ENCODE assay signal across 23 cellular contexts in the genomic region with DNA sequence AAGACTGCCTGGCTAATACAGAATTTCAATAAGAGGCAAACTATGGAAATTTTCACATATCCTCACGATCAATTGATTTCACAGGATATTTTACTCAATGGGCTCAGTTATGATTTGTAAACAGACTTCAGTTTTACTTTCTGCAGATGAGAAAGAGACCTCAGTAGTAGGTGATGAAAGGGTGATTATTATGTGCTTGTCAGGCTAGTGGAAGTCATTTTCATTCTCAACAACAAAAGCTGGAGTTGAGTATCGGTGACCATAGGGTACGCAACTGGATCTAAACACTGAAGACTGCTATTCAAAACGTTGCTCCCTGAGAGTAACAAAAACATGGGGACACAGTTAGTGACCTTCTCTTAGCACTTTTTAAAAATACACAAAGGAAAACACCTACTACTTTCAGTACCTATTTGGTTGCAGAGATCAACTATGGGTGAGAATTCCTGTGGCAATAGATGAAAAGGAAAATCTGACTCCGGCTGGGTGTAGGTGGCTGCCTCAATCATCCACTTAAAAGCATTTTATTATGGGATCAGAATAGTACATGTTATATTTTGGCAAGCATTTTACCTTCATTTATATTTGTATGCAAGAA.
A peak's percentile ranks its signal among the peaks of the same experiment; 100 is the strongest.
DNase-seq lines count a peak whose midpoint lies in the region; ATAC-seq, FAIRE-seq and TF ChIP-seq lines count a peak whose summit lies in the region.
"Had no signal": no experiment of that assay in that cellular context is flagged by ENCODE, and none has a peak within 500 bp of the region (broad histone marks: within the 10 kb centered on the region; RNA-seq: fewer than 3 reads in every experiment).

No MANE protein-coding gene starts in this region.

- no peaks in the 10 kb centered on the region for H4K20me1 ChIP-seq in GM12878 (ENCODE audit: control insufficient read depth, insufficient read depth)
- H4K20me1 ChIP-seq: BLaER1 had no signal

- peaks cover 0 to 3% (median 0%) of the 10 kb centered on the region in 3 donors for H3K27me3 Mint-ChIP-seq in immature natural killer cell (ENCODE audit: low read depth in 3 of 3)
- H3K27me3 Mint-ChIP-seq: CD4-positive, alpha-beta memory T cell; T-cell had no signal

- H3K9me3 Mint-ChIP-seq in immature natural killer cell: peaks cover under 1 to 25% (median 5%) of the 10 kb centered on the region in 6 donors

- no peak for TF ChIP-seq EP300 in GM12878 (IDR thresholded peaks at IDR 0.05; ENCODE audit: borderline replicate concordance in 1 of 2, control insufficient read depth in 1 of 2, low read depth in 2 of 2, low read length in 2 of 2)

- TF ChIP-seq POLR2A in GM12878 (IDR thresholded peaks at IDR 0.05; ENCODE audit: low read depth, low read length): no peak

- intact Hi-C loops in GM12878 (cut with micrococcal nuclease; ENCODE audit: unreplicated experiment): no loop called here

- peaks cover 0 to 9% of the 10 kb centered on the region in 2 donors for H3K4me1 Mint-ChIP-seq in immature natural killer cell

- H2AFZ ChIP-seq in GM12878 (ENCODE audit: control insufficient read depth, low read depth, low read length): peak overlapping the region; percentile 71

- 76% methylated on average over 5 of the region's 5 CpGs for WGBS in GM12878 (ENCODE audit: insufficient coverage, insufficient replicate concordance, low lambda C conversion rate, missing lambda C conversion rate)

- H3K4me1 ChIP-seq in GM12878 (ENCODE audit: control insufficient read depth, insufficient read depth, low read length): no peaks in the 10 kb centered on the region; the same call in 1 of the 2 replicates
- H3K4me1 ChIP-seq: BLaER1 had no signal

- H3K4me2 ChIP-seq in GM12878 (ENCODE audit: control insufficient read depth, insufficient read depth): no peak overlapping the region
- H3K4me2 ChIP-seq: BLaER1 had no signal

- in situ Hi-C loops in GM12878 (cut with MboI): no loop called here

- H3K4me3 ChIP-seq in GM12878: no peak overlapping the region
- H3K4me3 ChIP-seq: BLaER1, MG63 had no signal

- no TSS peak for BruUV-seq in GM12878 (replicated peaks; lab: Mats Ljungman, UMichigan)

- no peaks in the 10 kb centered on the region for H3K27me3 ChIP-seq in GM12878 (replicated peaks in 1 of 2; ENCODE audit: control insufficient read depth in 2 of 2, insufficient read depth in 2 of 2, low read length in 1 of 2)
- H3K27me3 ChIP-seq: BLaER1, MG63 had no signal

- SMC1A ChIA-PET in GM12878 (lab: Charles Lee; ENCODE audit: uncharacterized antibody, unreplicated experiment): interaction anchor here (1.0 to 2.2 kb wide), 9 partner anchors 8 to 178 kb away, joined by 3 to 15 read pairs (median 5); no protein-coding TSS in a partner anchor

- RAD21 ChIA-PET in GM12878 (lab: Charles Lee; ENCODE audit: unreplicated experiment): interaction anchor here (5.3 kb wide), 1 partner anchor 11 kb away, joined by 34 read pairs; no protein-coding TSS in a partner anchor

- H3K9me3 ChIP-seq in GM12878 (replicated peaks; ENCODE audit: control insufficient read depth, insufficient read depth, low read length): no peaks in the 10 kb centered on the region
- H3K9me3 ChIP-seq: BLaER1, MG63 had no signal

- H3K36me3 Mint-ChIP-seq in immature natural killer cell: no peaks in the 10 kb centered on the region
- H3K36me3 Mint-ChIP-seq: CD4-positive, alpha-beta memory T cell; T-cell had no signal

- POLR2A ChIA-PET in GM12878 (lab: Charles Lee): interaction anchor here (1.4 kb wide), 1 partner anchor 11 kb away, joined by 3 read pairs; no protein-coding TSS in a partner anchor

- no peak for TF ChIP-seq RAD21 in GM12878 (IDR thresholded peaks at IDR 0.05; ENCODE audit: insufficient read depth, low read depth, low read length)

- H3K9ac ChIP-seq in GM12878 (ENCODE audit: control insufficient read depth, insufficient read depth, low read length): no peak overlapping the region
- H3K9ac ChIP-seq: BLaER1 had no signal

- no peak overlapping the region for H3K27ac ChIP-seq in GM12878 (ENCODE audit: control insufficient read depth, insufficient read depth)
- H3K27ac ChIP-seq: BLaER1 had no signal

- FAIRE-seq in GM12878 (lab: Jason Lieb, UNC): no peak
- FAIRE-seq: GM12891 had no signal

- TF ChIP-seq CTCF in GM12878 (IDR thresholded peaks at IDR 0.05 in 2 of 3, conservative IDR thresholded peaks at IDR 0.05 in 1 of 3; ENCODE audit: control insufficient read depth in 2 of 3, extremely low read depth in 1 of 3, insufficient read depth in 1 of 3, low read depth in 3 of 3, low read length in 3 of 3): no peak

- H3K4me3 Mint-ChIP-seq in immature natural killer cell: no peak overlapping the region
- H3K4me3 Mint-ChIP-seq: CD4-positive, alpha-beta memory T cell; T-cell had no signal

- H3K79me2 ChIP-seq in GM12878 (ENCODE audit: control insufficient read depth, insufficient read depth, low read length): no peaks in the 10 kb centered on the region

- no peaks in the 10 kb centered on the region for H3K36me3 ChIP-seq in GM12878 (ENCODE audit: control insufficient read depth in 2 of 2, insufficient read depth in 2 of 2, low read length in 1 of 2)
- H3K36me3 ChIP-seq: BLaER1, MG63 had no signal

- H3K27ac Mint-ChIP-seq in immature natural killer cell: no peak overlapping the region
- H3K27ac Mint-ChIP-seq: CD4-positive, alpha-beta memory T cell; T-cell had no signal

- no peak for DNase-seq in GM12878 (ENCODE audit: low read depth, low spot score)
- DNase-seq in immature natural killer cell: no peak
- DNase-seq in kidney tubule cell (ENCODE audit: low spot score): no peak
- no peak for DNase-seq in NCI-H446 (lab: John Stamatoyannopoulos, UW)
- DNase-seq: Calu3; CD4-positive, alpha-beta memory T cell; EL; Kasumi-1; MG63; NCI-H1048; NCI-H2081; NCI-H2171 treated with DMSO at 0.1 percent for 48 hours; NCI-H510A treated with DMSO at 0.1 percent for 48 hours; PC-3; RPMI8226; SHP77 treated with DMSO at 0.1 percent for 48 hours; T-cell had no signal

- CTCF ChIA-PET in GM12878 (lab: Yijun Ruan, JAX): interaction anchor here (0.8 to 1.0 kb wide), 2 partner anchors 8 to 97 kb away, joined by 3 read pairs; no protein-coding TSS in a partner anchor

- peak; percentile 61 for ATAC-seq in GM18511 (IDR thresholded peaks at IDR 0.05; ENCODE audit: unreplicated experiment)
- peak; percentile 46 for ATAC-seq in GM19025 (IDR thresholded peaks at IDR 0.05; ENCODE audit: low read depth, unreplicated experiment)
- ATAC-seq in HG03045 (IDR thresholded peaks at IDR 0.05; ENCODE audit: unreplicated experiment): peak; percentile 36
- ATAC-seq in GM12878: peak; percentile 70
- ATAC-seq: PC-3, SK-N-SH treated with all-trans-retinoic acid at 6 μM for 48 hours, T-cell had no signal

TF ChIP-seq in GM12878, 131 proteins besides CTCF, POLR2A, EP300 and RAD21 (continues in another document):
- TF ChIP-seq, protein P1, sequence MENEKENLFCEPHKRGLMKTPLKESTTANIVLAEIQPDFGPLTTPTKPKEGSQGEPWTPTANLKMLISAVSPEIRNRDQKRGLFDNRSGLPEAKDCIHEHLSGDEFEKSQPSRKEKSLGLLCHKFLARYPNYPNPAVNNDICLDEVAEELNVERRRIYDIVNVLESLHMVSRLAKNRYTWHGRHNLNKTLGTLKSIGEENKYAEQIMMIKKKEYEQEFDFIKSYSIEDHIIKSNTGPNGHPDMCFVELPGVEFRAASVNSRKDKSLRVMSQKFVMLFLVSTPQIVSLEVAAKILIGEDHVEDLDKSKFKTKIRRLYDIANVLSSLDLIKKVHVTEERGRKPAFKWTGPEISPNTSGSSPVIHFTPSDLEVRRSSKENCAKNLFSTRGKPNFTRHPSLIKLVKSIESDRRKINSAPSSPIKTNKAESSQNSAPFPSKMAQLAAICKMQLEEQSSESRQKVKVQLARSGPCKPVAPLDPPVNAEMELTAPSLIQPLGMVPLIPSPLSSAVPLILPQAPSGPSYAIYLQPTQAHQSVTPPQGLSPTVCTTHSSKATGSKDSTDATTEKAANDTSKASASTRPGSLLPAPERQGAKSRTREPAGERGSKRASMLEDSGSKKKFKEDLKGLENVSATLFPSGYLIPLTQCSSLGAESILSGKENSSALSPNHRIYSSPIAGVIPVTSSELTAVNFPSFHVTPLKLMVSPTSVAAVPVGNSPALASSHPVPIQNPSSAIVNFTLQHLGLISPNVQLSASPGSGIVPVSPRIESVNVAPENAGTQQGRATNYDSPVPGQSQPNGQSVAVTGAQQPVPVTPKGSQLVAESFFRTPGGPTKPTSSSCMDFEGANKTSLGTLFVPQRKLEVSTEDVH (IDR thresholded peaks at IDR 0.05; ENCODE audit: low read depth, partially characterized antibody): no peak
- TF ChIP-seq ATF7 (IDR thresholded peaks at IDR 0.05; ENCODE audit: low read depth) (no peak), HDGF (IDR thresholded peaks at IDR 0.05) (no peak), ZNF217 (IDR thresholded peaks at IDR 0.05) (no peak), NR2C1 (IDR thresholded peaks at IDR 0.05) (no peak), RELA (IDR thresholded peaks at IDR 0.05; ENCODE audit: borderline replicate concordance, partially characterized antibody) (no peak)
- TF ChIP-seq, protein P2, sequence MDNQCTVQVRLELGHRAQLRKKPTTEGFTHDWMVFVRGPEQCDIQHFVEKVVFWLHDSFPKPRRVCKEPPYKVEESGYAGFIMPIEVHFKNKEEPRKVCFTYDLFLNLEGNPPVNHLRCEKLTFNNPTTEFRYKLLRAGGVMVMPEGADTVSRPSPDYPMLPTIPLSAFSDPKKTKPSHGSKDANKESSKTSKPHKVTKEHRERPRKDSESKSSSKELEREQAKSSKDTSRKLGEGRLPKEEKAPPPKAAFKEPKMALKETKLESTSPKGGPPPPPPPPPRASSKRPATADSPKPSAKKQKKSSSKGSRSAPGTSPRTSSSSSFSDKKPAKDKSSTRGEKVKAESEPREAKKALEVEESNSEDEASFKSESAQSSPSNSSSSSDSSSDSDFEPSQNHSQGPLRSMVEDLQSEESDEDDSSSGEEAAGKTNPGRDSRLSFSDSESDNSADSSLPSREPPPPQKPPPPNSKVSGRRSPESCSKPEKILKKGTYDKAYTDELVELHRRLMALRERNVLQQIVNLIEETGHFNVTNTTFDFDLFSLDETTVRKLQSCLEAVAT (IDR thresholded peaks at IDR 0.05): peak; percentile 78
- TF ChIP-seq, protein P3, sequence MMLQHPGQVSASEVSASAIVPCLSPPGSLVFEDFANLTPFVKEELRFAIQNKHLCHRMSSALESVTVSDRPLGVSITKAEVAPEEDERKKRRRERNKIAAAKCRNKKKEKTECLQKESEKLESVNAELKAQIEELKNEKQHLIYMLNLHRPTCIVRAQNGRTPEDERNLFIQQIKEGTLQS (IDR thresholded peaks at IDR 0.05; ENCODE audit: borderline replicate concordance, extremely low read depth, low read depth, low read length): no peak
- TF ChIP-seq, protein P4, sequence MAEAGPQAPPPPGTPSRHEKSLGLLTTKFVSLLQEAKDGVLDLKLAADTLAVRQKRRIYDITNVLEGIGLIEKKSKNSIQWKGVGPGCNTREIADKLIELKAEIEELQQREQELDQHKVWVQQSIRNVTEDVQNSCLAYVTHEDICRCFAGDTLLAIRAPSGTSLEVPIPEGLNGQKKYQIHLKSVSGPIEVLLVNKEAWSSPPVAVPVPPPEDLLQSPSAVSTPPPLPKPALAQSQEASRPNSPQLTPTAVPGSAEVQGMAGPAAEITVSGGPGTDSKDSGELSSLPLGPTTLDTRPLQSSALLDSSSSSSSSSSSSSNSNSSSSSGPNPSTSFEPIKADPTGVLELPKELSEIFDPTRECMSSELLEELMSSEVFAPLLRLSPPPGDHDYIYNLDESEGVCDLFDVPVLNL (IDR thresholded peaks at IDR 0.05; ENCODE audit: low read depth, low read length): no peak
